18 cellular contexts compared by ENCODE assay signal in the genomic region with DNA sequence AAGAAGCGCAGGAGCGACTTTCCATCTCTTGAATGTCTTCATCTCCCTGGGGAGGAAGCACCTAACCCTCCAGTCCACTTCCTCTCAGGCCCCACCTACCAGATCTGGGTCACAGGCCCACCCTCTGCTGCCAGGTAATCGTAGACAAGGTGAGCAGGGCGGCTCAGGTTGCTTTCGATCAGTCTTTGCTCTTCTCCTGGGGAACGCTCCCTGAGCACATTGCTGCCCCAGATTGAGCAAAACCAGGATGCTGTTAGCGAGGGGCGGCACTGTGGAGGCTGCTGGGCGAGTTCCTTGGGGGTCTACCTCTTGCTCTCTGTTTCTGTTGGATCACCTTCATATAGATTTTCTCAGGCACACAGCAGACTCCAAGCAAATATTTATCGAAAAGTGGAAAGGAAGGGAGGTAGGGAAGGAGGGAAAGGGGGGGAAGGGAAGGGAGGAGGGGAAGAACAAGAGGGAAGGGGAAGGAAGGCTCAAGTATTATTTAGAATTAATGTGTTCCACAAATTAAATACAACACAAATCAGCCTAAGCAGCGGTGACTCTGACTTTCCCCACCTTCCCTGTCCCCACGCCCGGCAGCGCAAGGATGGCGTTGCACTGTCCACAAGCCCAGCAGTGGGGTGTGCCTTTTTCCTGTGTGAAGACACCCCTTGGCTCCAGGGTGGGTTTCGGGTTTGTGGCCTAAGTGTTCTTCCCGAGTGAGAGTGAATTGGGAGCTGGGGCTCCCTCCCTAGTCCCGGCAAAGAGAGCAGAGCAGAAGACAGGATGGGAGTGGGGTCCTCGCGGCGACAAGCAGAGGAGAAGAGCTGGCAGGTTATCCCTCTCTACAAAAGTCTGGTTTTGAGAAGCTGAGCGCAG.
"Had no signal": no experiment of that assay in that cellular context is flagged by ENCODE, and none has a peak within 500 bp of the region (broad histone marks: within the 10 kb centered on the region; RNA-seq: fewer than 3 reads in every experiment).

No MANE protein-coding gene starts in this region.

- H3K4me1 ChIP-seq: adrenal gland had no signal

- H3K36me3 ChIP-seq: adrenal gland, cardiac muscle cell, left ventricle myocardium inferior, sigmoid colon had no signal

- H3K4me2 ChIP-seq: hepatocyte had no signal

- H3K4me1 Mint-ChIP-seq: activated naive CD4-positive, alpha-beta T cell treated with anti-CD3 and anti-CD28 coated beads, Interleukin-2, amount 50 U/mL, for 24 hours had no signal

- H3K79me2 ChIP-seq: hepatocyte had no signal

- H2AFZ ChIP-seq: hepatocyte had no signal

- H3K27ac Mint-ChIP-seq: activated CD8-positive, alpha-beta memory T cell treated with anti-CD3 and anti-CD28 coated beads, Interleukin-2, amount 10 ng/mL, durations not matched to agents 7 days and 5 days; activated naive CD4-positive, alpha-beta T cell treated with anti-CD3 and anti-CD28 coated beads, Interleukin-2, amount 50 U/mL, for 24 hours; natural killer cell; stimulated activated effector memory CD8-positive, alpha-beta T cell treated with anti-CD3 and anti-CD28 coated beads, Interleukin-12 subunit alpha, Interleukin-12 subunit beta, amount 100 ng/mL, for 72 hours; T-cell had no signal

- ATAC-seq: activated CD4-positive, CD25-positive, alpha-beta regulatory T cell treated with anti-CD3 and anti-CD28 coated beads, Interleukin-2, amount 50 U/mL, for 24 hours; activated CD8-positive, alpha-beta memory T cell treated with anti-CD3 and anti-CD28 coated beads, Interleukin-2, amount 10 ng/mL, durations not matched to agents 7 days and 5 days; natural killer cell; stimulated activated effector memory CD8-positive, alpha-beta T cell treated with anti-CD3 and anti-CD28 coated beads, Interleukin-12 subunit alpha, Interleukin-12 subunit beta, amount 100 ng/mL, for 72 hours; T-cell had no signal

- H3K9me3 ChIP-seq: adrenal gland, left ventricle myocardium inferior, mucosa of descending colon, sigmoid colon had no signal

- H3K27ac ChIP-seq: adrenal gland, cardiac muscle cell, hepatocyte, left ventricle myocardium inferior, sigmoid colon had no signal

- FAIRE-seq: keratinocyte had no signal

- H3K4me3 Mint-ChIP-seq: activated CD8-positive, alpha-beta memory T cell treated with anti-CD3 and anti-CD28 coated beads, Interleukin-2, amount 10 ng/mL, durations not matched to agents 7 days and 5 days; activated naive CD4-positive, alpha-beta T cell treated with anti-CD3 and anti-CD28 coated beads, Interleukin-2, amount 50 U/mL, for 24 hours; stimulated activated effector memory CD8-positive, alpha-beta T cell treated with anti-CD3 and anti-CD28 coated beads, Interleukin-12 subunit alpha, Interleukin-12 subunit beta, amount 100 ng/mL, for 72 hours; T-cell had no signal

- H3K36me3 Mint-ChIP-seq: activated CD8-positive, alpha-beta memory T cell treated with anti-CD3 and anti-CD28 coated beads, Interleukin-2, amount 10 ng/mL, durations not matched to agents 7 days and 5 days; activated naive CD4-positive, alpha-beta T cell treated with anti-CD3 and anti-CD28 coated beads, Interleukin-2, amount 50 U/mL, for 24 hours; natural killer cell; stimulated activated effector memory CD8-positive, alpha-beta T cell treated with anti-CD3 and anti-CD28 coated beads, Interleukin-12 subunit alpha, Interleukin-12 subunit beta, amount 100 ng/mL, for 72 hours; T-cell had no signal

- H3K27me3 ChIP-seq: cardiac muscle cell, hepatocyte had no signal

- DNase-seq: activated CD4-positive, alpha-beta T cell treated with anti-CD3 and anti-CD28 coated beads, Interleukin-2, amount 50 U/mL, for 4 hours; activated CD8-positive, alpha-beta memory T cell treated with anti-CD3 and anti-CD28 coated beads, Interleukin-2, amount 10 ng/mL, durations not matched to agents 7 days and 5 days; activated effector memory CD4-positive, alpha-beta T cell treated with Interleukin-2 at 50 U/mL for 16 hours; activated T-cell treated with anti-CD3 and anti-CD28 coated beads, Interleukin-2, amount 50 U/mL, for 1 hour; left ventricle myocardium inferior; natural killer cell; sigmoid colon; stimulated activated CD4-positive, alpha-beta T cell treated with anti-CD3 and anti-CD28 coated beads, Interleukin-2, amount 100 ng/mL, for 24 hours; T-cell; T-helper 9 cell had no signal

- H3K4me3 ChIP-seq: adrenal gland, cardiac muscle cell, hepatocyte, mucosa of descending colon, sigmoid colon had no signal

- H3K9me3 Mint-ChIP-seq: activated naive CD4-positive, alpha-beta T cell treated with anti-CD3 and anti-CD28 coated beads, Interleukin-2, amount 50 U/mL, for 24 hours; natural killer cell; stimulated activated effector memory CD8-positive, alpha-beta T cell treated with anti-CD3 and anti-CD28 coated beads, Interleukin-12 subunit alpha, Interleukin-12 subunit beta, amount 100 ng/mL, for 72 hours; T-cell had no signal
